In the genomic region with DNA sequence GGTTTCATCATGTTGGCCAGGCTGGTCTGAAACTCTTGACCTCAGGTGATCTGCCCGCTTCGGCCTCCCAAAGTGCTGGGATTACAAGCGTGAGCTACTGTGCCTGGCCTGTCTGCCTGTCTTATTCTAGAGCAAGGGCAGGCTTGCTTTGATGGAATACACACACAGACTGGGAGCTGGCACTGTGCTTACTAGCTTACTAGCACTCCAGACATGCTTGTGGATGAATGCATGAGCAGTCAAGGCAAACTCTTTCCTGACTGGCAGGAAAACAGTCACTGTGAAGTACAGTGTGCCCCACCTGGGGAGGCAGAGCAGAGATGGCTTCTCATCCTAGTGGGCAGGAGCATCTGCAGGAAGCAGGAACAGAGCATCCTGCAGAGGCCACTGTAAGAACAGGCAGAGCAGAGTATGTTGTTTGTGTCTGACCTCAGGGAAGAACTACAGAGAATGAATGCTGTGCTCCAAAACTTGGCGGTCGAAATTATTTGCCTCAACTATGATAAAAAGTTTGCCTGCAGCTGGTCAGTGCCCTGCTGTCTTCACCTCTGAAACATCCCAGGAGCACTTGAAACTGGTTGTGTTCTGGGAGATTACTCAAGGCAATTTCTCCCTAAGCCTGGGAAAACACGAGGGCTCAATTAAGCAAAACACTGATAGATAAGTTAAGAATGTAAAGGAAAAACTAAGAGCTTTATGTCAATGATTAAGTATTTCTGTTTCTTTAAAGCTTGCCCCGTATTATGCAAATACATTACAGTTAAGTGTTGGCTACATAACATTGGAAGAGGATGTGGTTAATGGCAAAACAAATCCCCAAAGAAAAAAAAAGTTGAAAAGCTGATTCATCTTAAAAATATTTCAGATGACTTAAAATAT, we compare ENCODE assay signal across 9 cellular contexts.
A peak's percentile ranks its signal among the peaks of the same experiment; 100 is the strongest.
DNase-seq lines count a peak whose midpoint lies in the region; ATAC-seq and TF ChIP-seq lines count a peak whose summit lies in the region.
"Had no signal": no experiment of that assay in that cellular context is flagged by ENCODE, and none has a peak within 500 bp of the region (broad histone marks: within the 10 kb centered on the region; RNA-seq: fewer than 3 reads in every experiment).

No MANE protein-coding gene starts in this region.

- no peaks in the 10 kb centered on the region for H3K79me2 ChIP-seq in GM23248 (ENCODE audit: insufficient read depth)

- H3K4me1 ChIP-seq in GM23248 (ENCODE audit: insufficient read depth) (peaks cover 30% of the 10 kb centered on the region), RWPE2 (ENCODE audit: insufficient read depth, poor library complexity, severe bottlenecking) (peaks cover 22% of the 10 kb centered on the region)

- DNase-seq in GM23248 (peak; percentile 95), RWPE2 (ENCODE audit: low spot score) (no peak), germinal center (ENCODE audit: low spot score) (peak; percentile 11), globus pallidus (ENCODE audit: low spot score) (no peak), NCI-H2107 treated with DMSO at 0.1 percent for 48 hours (lab: John Stamatoyannopoulos, UW; ENCODE audit: unreplicated experiment) (no peak)
- no peak for DNase-seq in activated effector memory CD4-positive, alpha-beta T cell treated with anti-CD3 and anti-CD28 coated beads, Interleukin-2, amount 50 U/mL, for 16 hours
- DNase-seq: activated T-cell treated with anti-CD3 and anti-CD28 coated beads for 4 hours had no signal

- H3K9me3 ChIP-seq in GM23248 (ENCODE audit: low read depth) (no peaks in the 10 kb centered on the region), RWPE2 (ENCODE audit: severe bottlenecking) (no peaks in the 10 kb centered on the region)

- peak overlapping the region; percentile 58 for H3K4me2 ChIP-seq in GM23248 (ENCODE audit: unreplicated experiment)

- H3K27me3 ChIP-seq in GM23248 (replicated peaks; ENCODE audit: insufficient read depth) (no peaks in the 10 kb centered on the region), RWPE2 (ENCODE audit: insufficient read depth, poor library complexity, severe bottlenecking) (no peaks in the 10 kb centered on the region)

- H3K36me3 ChIP-seq in GM23248 (ENCODE audit: low read depth), result no peaks in the 10 kb centered on the region
- H3K36me3 ChIP-seq in RWPE2 (ENCODE audit: low read depth), result no peaks in the 10 kb centered on the region

- H2AFZ ChIP-seq in GM23248, result peak overlapping the region; percentile 64; the same call in 1 of the 2 replicates

- in situ Hi-C loops in GM23248 (cut with MboI), result loop anchor here (10.0 kb wide), 1 partner anchor 499 kb away; no protein-coding TSS in a partner anchor

- ATAC-seq in RWPE2 (ENCODE audit: low read depth) (peak; percentile 65), HG03108 (IDR thresholded peaks at IDR 0.05; ENCODE audit: unreplicated experiment) (no peak)

- no peaks in the 10 kb centered on the region for H4K20me1 ChIP-seq in GM23248 (ENCODE audit: insufficient read depth)

- peaks cover 35% of the 10 kb centered on the region for H3F3A ChIP-seq in GM23248 (ENCODE audit: insufficient read depth)

- peak; percentile 54 for TF ChIP-seq CTCF in RWPE2 (IDR thresholded peaks at IDR 0.05; ENCODE audit: poor library complexity, severe bottlenecking)

- WGBS in GM23248 (ENCODE audit: low coverage in 1 of 2, low lambda C conversion rate in 2 of 2, missing lambda C conversion rate in 2 of 2), 2 experiments, result 16 to 18% methylated on average over 7 of the region's 7 CpGs

- H3K27ac ChIP-seq in GM23248 (peak overlapping the region; percentile 80), RWPE2 (ENCODE audit: poor library complexity, severe bottlenecking) (peak overlapping the region; percentile 92), skin epidermis (peak overlapping the region in 17 of 21 experiments; percentile 13 to 81 (median 63))

- peak overlapping the region; percentile 39 for H3K9ac ChIP-seq in GM23248

- no peaks in the 10 kb centered on the region for H3K9me2 ChIP-seq in GM23248 (ENCODE audit: insufficient read depth)

- H3K4me3 ChIP-seq in GM23248 (0 out of 2 replicates have a peak overlapping the region, but pooled peaks have one; percentile 31), RWPE2 (ENCODE audit: severe bottlenecking) (no peak overlapping the region), skin epidermis (no peak overlapping the region)

Comparison
In these comparisons a context has a peak if more than half of its experiments do, and no peak if none do; other contexts are left out.
1. DNase-seq: peak in GM23248 (single experiment) and germinal center (single experiment); none in RWPE2 (single experiment), activated effector memory CD4-positive, alpha-beta T cell treated with anti-CD3 and anti-CD28 coated beads, Interleukin-2, amount 50 U/mL, for 16 hours (single experiment), globus pallidus (single experiment) and NCI-H2107 treated with DMSO at 0.1 percent for 48 hours (single experiment).
2. Peak in every context shown above with its lines, with median percentiles within 50 percentile points of each other: H3K27ac ChIP-seq.